ENCODE assay signal across 1 cellular context in the genomic region with DNA sequence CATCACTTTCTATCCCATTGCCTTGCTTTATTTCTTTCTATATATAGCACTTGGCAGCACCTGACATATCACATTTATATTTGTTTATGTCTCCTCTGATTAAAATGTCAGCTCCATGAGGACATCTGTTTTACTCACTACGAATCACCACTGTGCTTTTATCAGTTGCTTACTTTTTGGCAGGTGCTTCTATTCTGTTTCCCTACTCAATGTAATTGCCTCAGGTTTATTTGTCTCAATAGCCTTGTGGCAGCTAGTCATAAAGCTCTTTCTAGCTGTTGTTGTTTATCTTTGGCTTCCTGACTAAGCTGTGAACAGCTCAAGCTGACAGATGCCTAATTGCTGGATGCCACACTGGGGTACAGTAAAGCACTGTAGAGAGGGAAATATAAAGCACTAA.
TF ChIP-seq lines count a peak whose summit lies in the region.

No MANE protein-coding gene starts in this region.

TF ChIP-seq in HCT116, 20 proteins besides CTCF, POLR2A, EP300 and RAD21 (continued from another document):
- TF ChIP-seq, protein P1, sequence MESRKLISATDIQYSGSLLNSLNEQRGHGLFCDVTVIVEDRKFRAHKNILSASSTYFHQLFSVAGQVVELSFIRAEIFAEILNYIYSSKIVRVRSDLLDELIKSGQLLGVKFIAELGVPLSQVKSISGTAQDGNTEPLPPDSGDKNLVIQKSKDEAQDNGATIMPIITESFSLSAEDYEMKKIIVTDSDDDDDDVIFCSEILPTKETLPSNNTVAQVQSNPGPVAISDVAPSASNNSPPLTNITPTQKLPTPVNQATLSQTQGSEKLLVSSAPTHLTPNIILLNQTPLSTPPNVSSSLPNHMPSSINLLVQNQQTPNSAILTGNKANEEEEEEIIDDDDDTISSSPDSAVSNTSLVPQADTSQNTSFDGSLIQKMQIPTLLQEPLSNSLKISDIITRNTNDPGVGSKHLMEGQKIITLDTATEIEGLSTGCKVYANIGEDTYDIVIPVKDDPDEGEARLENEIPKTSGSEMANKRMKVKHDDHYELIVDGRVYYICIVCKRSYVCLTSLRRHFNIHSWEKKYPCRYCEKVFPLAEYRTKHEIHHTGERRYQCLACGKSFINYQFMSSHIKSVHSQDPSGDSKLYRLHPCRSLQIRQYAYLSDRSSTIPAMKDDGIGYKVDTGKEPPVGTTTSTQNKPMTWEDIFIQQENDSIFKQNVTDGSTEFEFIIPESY (IDR thresholded peaks at IDR 0.05; ENCODE audit: extremely low read depth, insufficient replicate concordance, low read length) = no peak
- TF ChIP-seq EZH2 (IDR thresholded peaks at IDR 0.05) (no peak), CBX3 (IDR thresholded peaks at IDR 0.05; ENCODE audit: low read depth) (no peak), FOSL1 (IDR thresholded peaks at IDR 0.05; ENCODE audit: low read depth) (no peak; the same call in 1 of the 2 replicates), SRF (IDR thresholded peaks at IDR 0.05; ENCODE audit: low read depth) (no peak), EGR1 (IDR thresholded peaks at IDR 0.05; ENCODE audit: low read depth) (no peak)
